8 cellular contexts compared by ENCODE assay signal in the genomic region with DNA sequence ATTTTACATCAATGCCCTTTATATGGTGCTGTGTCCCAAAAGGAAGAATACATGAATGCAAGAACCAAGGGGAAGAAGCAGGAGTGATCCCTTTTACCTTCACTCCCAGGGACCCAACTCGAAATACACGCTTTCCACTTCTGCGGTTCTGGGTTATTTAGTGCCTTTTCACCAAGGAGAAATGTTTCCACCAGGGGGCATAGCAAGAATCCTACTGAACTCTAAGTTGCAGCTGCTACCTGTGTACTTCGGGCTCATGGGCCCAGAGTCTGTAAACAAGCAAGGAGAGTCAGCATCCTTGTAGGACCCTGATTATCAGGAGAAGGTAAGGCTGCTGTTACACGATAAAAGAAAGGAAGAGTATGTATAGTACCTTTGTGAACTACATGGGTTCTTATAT. TPM values are rescaled to one million over a fixed set of nuclear protein-coding genes. Genes with fewer than 3 reads are reported as not detected.
DNase-seq lines count a peak whose midpoint lies in the region; ATAC-seq and TF ChIP-seq lines count a peak whose summit lies in the region.

No MANE protein-coding gene starts in this region.

- H3K9me3 ChIP-seq in MG63 (peaks cover 2% of the 10 kb centered on the region; the same call in 1 of the 2 replicates), neural cell (ENCODE audit: low read length) (no peaks in the 10 kb centered on the region)

- no peaks in the 10 kb centered on the region for H3K27me3 ChIP-seq in MG63
- no peaks in the 10 kb centered on the region for H3K27me3 ChIP-seq in neural cell (ENCODE audit: insufficient read depth, low read depth, low read length)

- no peaks in the 10 kb centered on the region for H3K4me1 Mint-ChIP-seq in activated naive CD8-positive, alpha-beta T cell treated with anti-CD3 and anti-CD28 coated beads for 36 hours

- no peaks in the 10 kb centered on the region for H3K36me3 ChIP-seq in MG63
- no peaks in the 10 kb centered on the region for H3K36me3 ChIP-seq in neural cell (ENCODE audit: insufficient read depth, low read length)

- no peaks in the 10 kb centered on the region for H3K36me3 Mint-ChIP-seq in activated naive CD8-positive, alpha-beta T cell treated with anti-CD3 and anti-CD28 coated beads for 36 hours

- H2AFZ ChIP-seq in neural cell (ENCODE audit: low read depth, low read length): no peak overlapping the region

- no peaks in the 10 kb centered on the region for H3K9me2 ChIP-seq in neural cell (ENCODE audit: insufficient read depth, low read length)

- H3K79me2 ChIP-seq in neural cell (replicated peaks; ENCODE audit: insufficient read depth, low read length): peaks cover 3% of the 10 kb centered on the region

- H3K4me2 ChIP-seq in neural cell (ENCODE audit: low read length): no peak overlapping the region

- H3K27ac Mint-ChIP-seq in activated naive CD8-positive, alpha-beta T cell treated with anti-CD3 and anti-CD28 coated beads for 36 hours: no peak overlapping the region

- peaks cover 6% of the 10 kb centered on the region for H3K27me3 Mint-ChIP-seq in activated naive CD8-positive, alpha-beta T cell treated with anti-CD3 and anti-CD28 coated beads for 36 hours

- no peak for TF ChIP-seq CTCF in GM10266 (IDR thresholded peaks at IDR 0.05; ENCODE audit: control insufficient read depth, insufficient read depth, low read depth, missing control alignments)
- TF ChIP-seq CTCF in choroid plexus epithelial cell (conservative IDR thresholded peaks at IDR 0.05; ENCODE audit: low read depth, low read length): peak; percentile 82
- TF ChIP-seq CTCF in neural cell (IDR thresholded peaks at IDR 0.05; ENCODE audit: poor library complexity, severe bottlenecking): peak; percentile 31

- no peak overlapping the region for H3K9ac ChIP-seq in neural cell (ENCODE audit: low read length)

- DNase-seq in GM10266 (ENCODE audit: extremely low spot score) (peak; percentile 40), MG63 (peak; percentile 18), choroid plexus epithelial cell (ENCODE audit: low read depth) (peak; percentile 83)
- DNase-seq in stimulated activated CD4-positive, alpha-beta T cell treated with anti-CD3 and anti-CD28 coated beads, Interleukin-1b, Interleukin-23, amount 100 ng/mL, for 48 hours: no peak
- DNase-seq in activated naive CD8-positive, alpha-beta T cell treated with anti-CD3 and anti-CD28 coated beads for 36 hours: no peak

- TF ChIP-seq RAD21 in neural cell (conservative IDR thresholded peaks at IDR 0.05): no peak

- TF ChIP-seq EP300 in neural cell (conservative IDR thresholded peaks at IDR 0.05; ENCODE audit: poor library complexity, severe bottlenecking): no peak

- no peaks in the 10 kb centered on the region for H4K20me1 ChIP-seq in neural cell (ENCODE audit: insufficient read depth)

- no peaks in the 10 kb centered on the region for H3K9me3 Mint-ChIP-seq in activated naive CD8-positive, alpha-beta T cell treated with anti-CD3 and anti-CD28 coated beads for 36 hours

- ATAC-seq in GM18858 (IDR thresholded peaks at IDR 0.05; ENCODE audit: unreplicated experiment) (no peak), HG03139 (IDR thresholded peaks at IDR 0.05; ENCODE audit: unreplicated experiment) (no peak)

- H3K27ac ChIP-seq in neural cell (ENCODE audit: low read length): no peak overlapping the region

- H3F3A ChIP-seq in neural cell (ENCODE audit: insufficient read depth, low read length, poor library complexity, severe bottlenecking): no peaks in the 10 kb centered on the region

- no peak overlapping the region for H3K4me3 Mint-ChIP-seq in activated naive CD8-positive, alpha-beta T cell treated with anti-CD3 and anti-CD28 coated beads for 36 hours

- H3K4me3 ChIP-seq in MG63: no peak overlapping the region
- H3K4me3 ChIP-seq in choroid plexus epithelial cell (ENCODE audit: low read depth, low read length): no peak overlapping the region
- H3K4me3 ChIP-seq in neural cell (ENCODE audit: low read length): no peak overlapping the region

TF ChIP-seq in neural cell, 6 proteins besides CTCF, POLR2A, EP300 and RAD21:
- TF ChIP-seq TAF1 (IDR thresholded peaks at IDR 0.05; ENCODE audit: low read depth) (no peak), SMC3 (conservative IDR thresholded peaks at IDR 0.05; ENCODE audit: poor library complexity) (peak; percentile 18)

RNA-seq across cellular contexts. Expression of a gene that starts 45.7 kb away (rescaled TPM):
- 84.1 and 90.7 TPM in 2 replicates for total RNA-seq in MG63 (2014; rRNA removed; shearing (Covaris generic); ENCODE audit: low replicate concordance)
- 689 and 736 TPM in 2 replicates for polyA plus RNA-seq in neural cell
- polyA minus RNA-seq in neural cell: 1,042 and 1,116 TPM in 2 replicates
- under 1 TPM; 0.28 to 0.41 TPM for total RNA-seq in activated naive CD8-positive, alpha-beta T cell treated with anti-CD3 and anti-CD28 coated beads for 36 hours

Comparison
In these comparisons a context has a peak if more than half of its experiments do, and no peak if none do; other contexts are left out.
1. DNase-seq: peak in GM10266 (single experiment), MG63 (single experiment) and choroid plexus epithelial cell (single experiment); none in stimulated activated CD4-positive, alpha-beta T cell treated with anti-CD3 and anti-CD28 coated beads, Interleukin-1b, Interleukin-23, amount 100 ng/mL, for 48 hours (single experiment) and activated naive CD8-positive, alpha-beta T cell treated with anti-CD3 and anti-CD28 coated beads for 36 hours (single experiment).
2. RNA of a gene that starts 45.7 kb away (total RNA-seq): 84.1 to 90.7 TPM in MG63; 0.28 to 0.41 TPM in activated naive CD8-positive, alpha-beta T cell treated with anti-CD3 and anti-CD28 coated beads for 36 hours; every median in the first group is over 10 times any median in the second.